In the genomic region with DNA sequence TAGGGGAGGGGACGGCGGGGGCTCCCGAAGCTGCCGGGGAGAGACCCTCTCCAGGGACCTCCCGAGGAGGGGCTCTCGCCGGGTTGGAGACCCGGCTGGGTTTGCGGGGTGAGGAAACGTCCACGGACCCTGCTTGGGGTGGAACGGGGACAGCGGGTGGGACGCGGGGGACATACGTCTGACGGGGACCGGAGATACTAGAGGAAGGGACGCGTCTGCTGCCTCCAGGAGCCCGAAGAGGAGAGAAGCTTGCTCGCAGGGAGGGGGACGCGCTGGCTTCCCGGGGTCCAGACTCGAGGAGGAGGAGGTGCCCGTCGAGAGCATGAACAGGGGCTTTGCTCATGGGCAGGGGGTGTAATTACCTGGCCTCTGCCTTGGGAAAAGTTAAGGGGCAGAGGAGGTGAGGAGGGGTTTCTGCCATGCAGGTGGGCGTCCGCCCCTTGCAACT, we compare ENCODE assay signal across 8 cellular contexts. TPM values are rescaled to one million over a fixed set of nuclear protein-coding genes. Genes with fewer than 3 reads are reported as not detected.
A peak's percentile ranks its signal among the peaks of the same experiment; 100 is the strongest.
DNase-seq lines count a peak whose midpoint lies in the region; ATAC-seq and TF ChIP-seq lines count a peak whose summit lies in the region.

No MANE protein-coding gene starts in this region.

- intact Hi-C loops in ascending aorta (cut with DNase I) = loop anchor here (2.0 kb wide), 1 partner anchor 20 kb away; a partner anchor contains a TSS

- H3K9me3 ChIP-seq in Loucy (ENCODE audit: insufficient read depth, low read depth, low read length) = no peaks in the 10 kb centered on the region
- no peaks in the 10 kb centered on the region for H3K9me3 ChIP-seq in ascending aorta
- H3K9me3 ChIP-seq in thoracic aorta = no peaks in the 10 kb centered on the region

- peak overlapping the region; percentile 84 for H3K4me3 ChIP-seq in Loucy (ENCODE audit: low read length, poor library complexity, severe bottlenecking)
- H3K4me3 ChIP-seq in ascending aorta = peak overlapping the region; percentile 84 to 92
- H3K4me3 ChIP-seq in thoracic aorta = peak overlapping the region; percentile 92

- no peaks in the 10 kb centered on the region for H3K9me2 ChIP-seq in Loucy (replicated peaks; ENCODE audit: low read depth, low read length)

- H3K27me3 ChIP-seq in Loucy (ENCODE audit: insufficient read depth, low read length, poor library complexity, severe bottlenecking) = no peaks in the 10 kb centered on the region
- H3K27me3 ChIP-seq in ascending aorta = no peaks in the 10 kb centered on the region
- no peaks in the 10 kb centered on the region for H3K27me3 ChIP-seq in thoracic aorta (replicated peaks; ENCODE audit: insufficient read depth)

- peaks cover 33% of the 10 kb centered on the region for H3K4me1 ChIP-seq in Loucy (ENCODE audit: insufficient read depth, low read length, poor library complexity, severe bottlenecking)
- peaks cover 10 to 14% of the 10 kb centered on the region in 2 donors for H3K4me1 ChIP-seq in ascending aorta
- peaks cover 4 to 17% of the 10 kb centered on the region in 2 donors for H3K4me1 ChIP-seq in thoracic aorta (ENCODE audit: control insufficient read depth in 1 of 2, low read depth in 2 of 2)

- no peak overlapping the region for H2AFZ ChIP-seq in Loucy (ENCODE audit: low read length)

- peaks cover 4% of the 10 kb centered on the region; the same call in 1 of the 2 replicates for H3F3A ChIP-seq in Loucy (ENCODE audit: low read depth)

- H4K20me1 ChIP-seq in Loucy (ENCODE audit: insufficient read depth, low read length, poor library complexity, severe bottlenecking) = peaks cover 35% of the 10 kb centered on the region

- no peaks in the 10 kb centered on the region for H3K36me3 ChIP-seq in Loucy (ENCODE audit: insufficient read depth, low read length)
- H3K36me3 ChIP-seq in ascending aorta = no peaks in the 10 kb centered on the region
- H3K36me3 ChIP-seq in thoracic aorta = no peaks in the 10 kb centered on the region

- H3K4me2 ChIP-seq in Loucy (ENCODE audit: low read depth, low read length, poor library complexity, severe bottlenecking) = peak overlapping the region; percentile 85

- ATAC-seq in left lobe of liver (peak; percentile 15), thoracic aorta (ENCODE audit: insufficient number of reproducible peaks, low FRiP score, low read depth) (no peak)

- no peak overlapping the region for H3K27ac ChIP-seq in ascending aorta
- H3K27ac ChIP-seq in thoracic aorta = no peak overlapping the region
- no peak overlapping the region for H3K27ac ChIP-seq in caudate nucleus (ENCODE audit: low read depth, low read length)

- peak; percentile 21 for DNase-seq in stimulated activated CD4-positive, alpha-beta T cell treated with anti-CD3 and anti-CD28 coated beads, Interleukin-12 subunit alpha, Interleukin-12 subunit beta, amount 100 ng/mL, for 4 hours
- DNase-seq in stimulated activated CD4-positive, alpha-beta T cell treated with anti-CD3 and anti-CD28 coated beads, Interleukin-4, amount 100 ng/mL, for 4 hours = no peak
- DNase-seq in ascending aorta (ENCODE audit: low spot score in 2 of 2) (no peak), left lobe of liver (ENCODE audit: low spot score) (no peak), thoracic aorta (ENCODE audit: low spot score) (no peak), caudate nucleus (lab: John Stamatoyannopoulos, UW) (no peak), foreskin melanocyte (no peak)

- H3K79me2 ChIP-seq in Loucy (ENCODE audit: insufficient read depth, low read length) = peaks cover 54% of the 10 kb centered on the region

- H3K9ac ChIP-seq in Loucy (ENCODE audit: low read depth, low read length, poor library complexity, severe bottlenecking) = peak overlapping the region; percentile 95

- no peak for TF ChIP-seq CTCF in Loucy (conservative IDR thresholded peaks at IDR 0.05; ENCODE audit: low read length)
- TF ChIP-seq CTCF in ascending aorta (IDR thresholded peaks at IDR 0.05) = no peak
- TF ChIP-seq CTCF in thoracic aorta (IDR thresholded peaks at IDR 0.05) = no peak

RNA-seq across cellular contexts. Expression of a gene that starts 0.6 kb away (rescaled TPM):
- 0.75 TPM for total RNA-seq in ascending aorta
- 1.6 TPM for total RNA-seq in left lobe of liver
- 1 to 10 TPM in 1 of 2 donors, under 1 TPM in 1; 0.81 to 1.3 TPM for total RNA-seq in thoracic aorta

RNA-seq across cellular contexts. Expression of a gene that starts 19.5 kb away (rescaled TPM):
- 90.3 TPM for total RNA-seq in ascending aorta
- 16.9 TPM for total RNA-seq in left lobe of liver
- total RNA-seq in thoracic aorta = 10 to 100 TPM; 15.7 to 24.6 TPM

RNA-seq across cellular contexts. Expression of a gene that starts 57.0 kb away (rescaled TPM):
- total RNA-seq in ascending aorta (49.0 TPM), left lobe of liver (9.6 TPM), thoracic aorta (100 to 1,000 TPM in 1 of 2 donors, 10 to 100 TPM in 1; 79.1 to 104 TPM)
